In genomic region chr2:207133493-207133861, GRCh38 we compare ENCODE assay signal across 9 cellular contexts. TPM values are rescaled to one million over a fixed set of nuclear protein-coding genes. Genes with fewer than 3 reads are reported as not detected.
A peak's percentile ranks its signal among the peaks of the same experiment; 100 is the strongest.
DNase-seq lines count a peak whose midpoint lies in the region; ATAC-seq and TF ChIP-seq lines count a peak whose summit lies in the region.
"Had no signal": no experiment of that assay in that cellular context is flagged by ENCODE, and none has a peak within 500 bp of the region (broad histone marks: within the 10 kb centered on the region; RNA-seq: fewer than 3 reads in every experiment).

No MANE protein-coding gene starts in this region.

- no peak for TF ChIP-seq RAD21 in SK-N-SH (IDR thresholded peaks at IDR 0.05; ENCODE audit: low read length)

- H4K20me1 ChIP-seq in SK-N-SH (ENCODE audit: insufficient read depth): peaks cover 99% of the 10 kb centered on the region

- peak overlapping the region; percentile 50 to 79 (median 72) for H3K4me3 Mint-ChIP-seq in brain
- H3K4me3 Mint-ChIP-seq in mesothelial cell of epicardium: peak overlapping the region; percentile 28

- POLR2A ChIA-PET in SK-N-SH (lab: Yijun Ruan, JAX): no interaction called here

- H3K36me3 Mint-ChIP-seq in brain (peaks cover 38% of the 10 kb centered on the region), mesothelial cell of epicardium (peaks cover 4% of the 10 kb centered on the region)

- peaks cover 4 to 15% (median 12%) of the 10 kb centered on the region in 5 experiments for H3K9me3 Mint-ChIP-seq in brain
- peaks cover 9% of the 10 kb centered on the region for H3K9me3 Mint-ChIP-seq in mesothelial cell of epicardium

- H3K4me2 ChIP-seq in SK-N-SH: peak overlapping the region; percentile 36

- no peaks in the 10 kb centered on the region for H3K27me3 Mint-ChIP-seq in brain
- no peaks in the 10 kb centered on the region for H3K27me3 Mint-ChIP-seq in mesothelial cell of epicardium (ENCODE audit: low read depth)

- H3K9me3 ChIP-seq in SK-N-SH (no peaks in the 10 kb centered on the region), upper lobe of right lung (no peaks in the 10 kb centered on the region)

- ATAC-seq in SK-N-SH treated with all-trans-retinoic acid at 6 μM for 48 hours: no peak
- ATAC-seq in upper lobe of right lung: peak; percentile 38
- ATAC-seq in GM21717 (IDR thresholded peaks at IDR 0.05; ENCODE audit: unreplicated experiment): no peak
- no peak for ATAC-seq in HG02884 (IDR thresholded peaks at IDR 0.05; ENCODE audit: unreplicated experiment)

- H3K9me2 ChIP-seq in SK-N-SH: no peaks in the 10 kb centered on the region

- H3K27me3 ChIP-seq in SK-N-SH (ENCODE audit: insufficient read depth) (no peaks in the 10 kb centered on the region), upper lobe of right lung (no peaks in the 10 kb centered on the region)

- H3K9ac ChIP-seq in SK-N-SH: no peak overlapping the region

- H3K36me3 ChIP-seq in SK-N-SH (replicated peaks in 1 of 2; ENCODE audit: control insufficient read depth in 1 of 2, insufficient read depth in 2 of 2, low read length in 1 of 2) (peaks cover 11 to 19% of the 10 kb centered on the region in 2 experiments), upper lobe of right lung (no peaks in the 10 kb centered on the region)

- peak overlapping the region; percentile 83 to 93 (median 88) for H3K27ac Mint-ChIP-seq in brain
- H3K27ac Mint-ChIP-seq in mesothelial cell of epicardium: peak overlapping the region; percentile 89

- H3K4me1 Mint-ChIP-seq in brain (peaks cover 100% of the 10 kb centered on the region), mesothelial cell of epicardium (peaks cover 41% of the 10 kb centered on the region)

- no peak for DNase-seq in SK-N-SH
- no peak for DNase-seq in mesothelial cell of epicardium (ENCODE audit: low spot score in 2 of 2, unreplicated experiment in 2 of 2)
- no peak for DNase-seq in upper lobe of right lung
- DNase-seq in activated CD4-positive, alpha-beta T cell treated with anti-CD3 and anti-CD28 coated beads, Interleukin-2, amount 50 U/mL, for 4 hours: no peak

- peak overlapping the region; percentile 43 to 49; a peak in 3 of 4 replicates for H3K27ac ChIP-seq in SK-N-SH (ENCODE audit: low read depth in 2 of 2, low read length in 1 of 2)
- H3K27ac ChIP-seq in upper lobe of right lung: peak overlapping the region; percentile 79
- H3K27ac ChIP-seq: VCaP had no signal

- WGBS in SK-N-SH (ENCODE audit: low lambda C conversion rate): 96% methylated on average over 5 of the region's 5 CpGs

- H3K79me2 ChIP-seq in SK-N-SH (ENCODE audit: insufficient read depth): peaks cover 100% of the 10 kb centered on the region

- peaks cover 39 to 62% of the 10 kb centered on the region in 2 experiments; a peak in 3 of 4 replicates for H3K4me1 ChIP-seq in SK-N-SH (ENCODE audit: control insufficient read depth in 1 of 2, insufficient read depth in 2 of 2, low read depth in 1 of 2, low read length in 1 of 2)
- peaks cover 88% of the 10 kb centered on the region for H3K4me1 ChIP-seq in upper lobe of right lung

- intact Hi-C loops in upper lobe of right lung (cut with DNase I): no loop called here

- CTCF ChIA-PET in SK-N-SH (lab: Yijun Ruan, JAX): interaction anchor here (1.1 to 1.2 kb wide), 2 partner anchors 9 to 339 kb away, joined by 3 to 4 read pairs; no protein-coding TSS in a partner anchor

- TF ChIP-seq EP300 in SK-N-SH (IDR thresholded peaks at IDR 0.05; ENCODE audit: borderline replicate concordance in 1 of 2, low read depth in 1 of 2, low read length in 1 of 2): no peak

- TF ChIP-seq CTCF in SK-N-SH (IDR thresholded peaks at IDR 0.05) (no peak), brain (conservative IDR thresholded peaks at IDR 0.05) (no peak), mesothelial cell of epicardium (IDR thresholded peaks at IDR 0.05; ENCODE audit: unreplicated experiment) (no peak), upper lobe of right lung (IDR thresholded peaks at IDR 0.05) (no peak)

- H2AFZ ChIP-seq in SK-N-SH (ENCODE audit: low read depth): no peak overlapping the region

- H3K4me3 ChIP-seq in SK-N-SH (ENCODE audit: low read depth in 2 of 2, low read length in 1 of 2) (no peak overlapping the region), upper lobe of right lung (no peak overlapping the region)

- peaks cover 28% of the 10 kb centered on the region for H3F3A ChIP-seq in SK-N-SH (replicated peaks; ENCODE audit: insufficient read depth)

TF ChIP-seq in SK-N-SH, 30 proteins besides CTCF, POLR2A, EP300 and RAD21:
- TF ChIP-seq NRF1 (IDR thresholded peaks at IDR 0.05; ENCODE audit: low read depth, low read length): no peak
- no peak for TF ChIP-seq TCF12 (IDR thresholded peaks at IDR 0.05)
- no peak for TF ChIP-seq USF2 (IDR thresholded peaks at IDR 0.05; ENCODE audit: borderline replicate concordance, low read depth, low read length)
- no peak for TF ChIP-seq ELF1 (IDR thresholded peaks at IDR 0.05)
- TF ChIP-seq SMC3 (IDR thresholded peaks at IDR 0.05; ENCODE audit: low read depth, low read length): no peak

TF ChIP-seq in SK-N-SH treated with all-trans-retinoic acid at 6 μM for 48 hours, 23 proteins besides CTCF, POLR2A, EP300 and RAD21:
- TF ChIP-seq ARNTL (CRISPR knock-in tag; IDR thresholded peaks at IDR 0.05; ENCODE audit: borderline replicate concordance, low read depth): no peak
- TF ChIP-seq ZNF8 (CRISPR knock-in tag; IDR thresholded peaks at IDR 0.05): no peak
- TF ChIP-seq ZFP3 (CRISPR knock-in tag; IDR thresholded peaks at IDR 0.05): no peak
- no peak for TF ChIP-seq TCF4 (CRISPR knock-in tag; IDR thresholded peaks at IDR 0.05; ENCODE audit: borderline replicate concordance)
- TF ChIP-seq BACH2 (CRISPR knock-in tag; IDR thresholded peaks at IDR 0.05; ENCODE audit: borderline replicate concordance): no peak
- no peak for TF ChIP-seq POU6F1 (CRISPR knock-in tag; IDR thresholded peaks at IDR 0.05; ENCODE audit: borderline replicate concordance, low read depth)
- TF ChIP-seq ZNF565 (CRISPR knock-in tag; conservative IDR thresholded peaks at IDR 0.05; ENCODE audit: low read depth): no peak

RNA-seq across cellular contexts. Expression of gene KLF7, which starts 32.3 kb away (rescaled TPM):
- 7.5 and 12.8 TPM in 2 replicates for polyA plus RNA-seq in SK-N-SH (2012; rRNA removed)
- polyA plus RNA-seq in SK-N-SH (2012; cell fraction: cytosol; rRNA removed): 4.9 and 5.2 TPM in 2 replicates
- polyA plus RNA-seq in SK-N-SH (2012; cell fraction: nucleus; rRNA removed): 12.9 and 16.8 TPM in 2 replicates
- polyA plus RNA-seq in brain (ENCODE audit: insufficient read depth, low read depth, low replicate concordance): 11.2 TPM
- total RNA-seq in mesothelial cell of epicardium: 16.2 to 17.8 TPM (median 16.9 TPM) in 3 replicates
- 62.1 TPM for total RNA-seq in upper lobe of right lung
